23 cellular contexts compared by ENCODE assay signal in the genomic region with DNA sequence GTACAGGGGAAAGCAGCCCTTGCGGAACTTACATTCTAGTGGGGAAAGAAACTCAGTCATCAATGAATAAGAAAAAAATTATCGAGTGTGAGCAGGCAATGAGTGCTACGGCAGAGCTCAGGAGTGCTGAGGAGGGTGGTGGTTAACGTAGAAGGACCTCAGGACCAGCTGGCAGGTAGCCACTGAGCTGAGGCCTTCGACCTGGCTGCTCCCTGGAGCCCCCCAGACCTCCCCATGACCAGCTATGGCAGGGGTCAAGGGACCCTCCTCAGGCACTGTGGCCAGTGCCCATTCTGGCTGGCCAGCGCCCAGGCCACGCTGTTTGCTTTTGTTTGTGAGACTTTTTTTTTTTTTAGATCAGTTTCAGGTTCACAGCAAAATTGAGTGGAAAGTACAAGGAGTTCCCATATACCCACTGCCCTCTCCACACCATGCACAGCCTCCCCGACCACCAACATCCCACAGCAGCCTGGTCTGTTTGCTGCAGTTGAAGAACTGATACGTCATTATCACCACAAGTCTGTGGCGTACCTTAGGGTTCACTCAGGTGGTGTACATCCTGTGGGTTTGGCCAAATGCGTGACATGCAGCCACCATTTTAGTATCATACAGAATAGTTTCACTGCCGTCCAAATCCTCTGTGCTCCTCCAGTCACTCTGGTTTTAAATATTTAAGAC. TPM values are rescaled to one million over a fixed set of nuclear protein-coding genes. Genes with fewer than 3 reads are reported as not detected.
A peak's percentile ranks its signal among the peaks of the same experiment; 100 is the strongest.
DNase-seq lines count a peak whose midpoint lies in the region; ATAC-seq and TF ChIP-seq lines count a peak whose summit lies in the region.
"Had no signal": no experiment of that assay in that cellular context is flagged by ENCODE, and none has a peak within 500 bp of the region (broad histone marks: within the 10 kb centered on the region; RNA-seq: fewer than 3 reads in every experiment).

No MANE protein-coding gene starts in this region.

- POLR2A ChIA-PET in naive thymus-derived CD4-positive, alpha-beta T cell (lab: Charles Lee) = no interaction called here

- peak; percentile 41 for ATAC-seq in GM21515 (IDR thresholded peaks at IDR 0.05; ENCODE audit: unreplicated experiment)
- ATAC-seq in T-helper 17 cell = peak; percentile 39
- ATAC-seq in naive thymus-derived CD4-positive, alpha-beta T cell = peak; percentile 26
- ATAC-seq in foreskin keratinocyte = no peak
- ATAC-seq in GM18505 (IDR thresholded peaks at IDR 0.05; ENCODE audit: unreplicated experiment) = no peak
- ATAC-seq in GM18861 (IDR thresholded peaks at IDR 0.05; ENCODE audit: unreplicated experiment) = no peak
- ATAC-seq: left ventricle myocardium superior, upper lobe of right lung had no signal

- peaks cover 0 to 2% of the 10 kb centered on the region in 2 donors for H3K4me1 ChIP-seq in naive thymus-derived CD4-positive, alpha-beta T cell (ENCODE audit: control insufficient read depth in 2 of 2, insufficient read depth in 2 of 2, low read length in 2 of 2)
- no peaks in the 10 kb centered on the region for H3K4me1 ChIP-seq in foreskin keratinocyte
- H3K4me1 ChIP-seq in SJCRH30 = no peaks in the 10 kb centered on the region
- H3K4me1 ChIP-seq: upper lobe of right lung had no signal

- peaks cover 6% of the 10 kb centered on the region for H3K27me3 Mint-ChIP-seq in T-helper 17 cell
- H3K27me3 Mint-ChIP-seq in naive thymus-derived CD4-positive, alpha-beta T cell = no peaks in the 10 kb centered on the region

- peak overlapping the region; percentile 54 for H3K27ac Mint-ChIP-seq in T-helper 17 cell
- no peak overlapping the region for H3K27ac Mint-ChIP-seq in naive thymus-derived CD4-positive, alpha-beta T cell
- H3K27ac Mint-ChIP-seq: activated T-helper 2 cell treated with anti-CD3 and anti-CD28 coated beads, Interferon-gamma antibody, Interleukin-2, Interleukin-4, amounts not matched to agents 10 μg/mL and 5 μg/mL and 100 μg/mL, durations not matched to agents 14 hours and 24 hours and 36 hours had no signal

- CTCF ChIA-PET in naive thymus-derived CD4-positive, alpha-beta T cell (lab: Charles Lee) = interaction anchor here (0.6 to 0.9 kb wide), 5 partner anchors 11 to 950 kb away, joined by 3 to 5 read pairs (median 4); no protein-coding TSS in a partner anchor

- TF ChIP-seq POLR2A in GM18505 (IDR thresholded peaks at IDR 0.05; ENCODE audit: borderline replicate concordance, extremely low read depth, insufficient read depth, insufficient read length) = no peak

- H3K9me3 ChIP-seq in T-helper 17 cell (ENCODE audit: control insufficient read depth, low read length, poor library complexity, severe bottlenecking) (no peaks in the 10 kb centered on the region), SJCRH30 (replicated peaks) (no peaks in the 10 kb centered on the region)
- no peaks in the 10 kb centered on the region for H3K9me3 ChIP-seq in naive thymus-derived CD4-positive, alpha-beta T cell (ENCODE audit: control insufficient read depth in 2 of 3, low read length in 3 of 3)
- H3K9me3 ChIP-seq: BLaER1 treated with 17β-estradiol and CSF1 and Interleukin-3, amounts not matched to agents 10 nM and 100 nM; upper lobe of right lung had no signal

- no peak for TF ChIP-seq CTCF in GM13977 (IDR thresholded peaks at IDR 0.05; ENCODE audit: extremely low read depth, insufficient read depth, missing control alignments)
- no peak for TF ChIP-seq CTCF in foreskin keratinocyte (conservative IDR thresholded peaks at IDR 0.05)

- in situ Hi-C loops in GM13977 (cut with MboI; ENCODE audit: low pct_unique_long_range_greater_than_20kb, low sequenced_read_pairs, unreplicated experiment) = loop anchor here (10.0 kb wide), 1 partner anchor 148 kb away; no protein-coding TSS in a partner anchor

- H3K9me3 Mint-ChIP-seq in naive thymus-derived CD4-positive, alpha-beta T cell = peaks cover 0 to 2% (median 0%) of the 10 kb centered on the region in 11 donors
- H3K9me3 Mint-ChIP-seq: activated T-helper 2 cell treated with anti-CD3 and anti-CD28 coated beads, Interferon-gamma antibody, Interleukin-2, Interleukin-4, amounts not matched to agents 10 μg/mL and 5 μg/mL and 100 μg/mL, durations not matched to agents 14 hours and 24 hours and 36 hours; nephron had no signal

- no peaks in the 10 kb centered on the region for H3K27me3 ChIP-seq in naive thymus-derived CD4-positive, alpha-beta T cell (ENCODE audit: control insufficient read depth in 2 of 2, insufficient read depth in 2 of 2, low read length in 2 of 2)
- H3K27me3 ChIP-seq in foreskin keratinocyte (peaks cover 2% of the 10 kb centered on the region), SJCRH30 (peaks cover 12% of the 10 kb centered on the region)
- H3K27me3 ChIP-seq: BLaER1 treated with 17β-estradiol and CSF1 and Interleukin-3, amounts not matched to agents 10 nM and 100 nM; upper lobe of right lung had no signal

- H3K4me3 ChIP-seq in naive thymus-derived CD4-positive, alpha-beta T cell (ENCODE audit: low read length) = no peak overlapping the region
- no peak overlapping the region for H3K4me3 ChIP-seq in SJCRH30
- H3K4me3 ChIP-seq: BLaER1 treated with 17β-estradiol and CSF1 and Interleukin-3, amounts not matched to agents 10 nM and 100 nM; GM23248; PC-9; upper lobe of right lung had no signal

- DNase-seq in GM13977 (ENCODE audit: low spot score) (peak; percentile 48), T-helper 17 cell (no peak), foreskin keratinocyte (no peak), SJCRH30 (no peak)
- DNase-seq in naive thymus-derived CD4-positive, alpha-beta T cell = no peak
- DNase-seq: dermis blood vessel endothelial cell; DMS79 treated with DMSO at 0.1 percent for 48 hours; GM23248; left ventricle myocardium superior; NCI-H1417 treated with DMSO at 0.1 percent for 48 hours; stimulated activated CD8-positive, alpha-beta memory T cell treated with anti-CD3 and anti-CD28 coated beads, Interleukin-4, amount 100 ng/mL, for 48 hours; upper lobe of right lung had no signal

- intact Hi-C loops in naive thymus-derived CD4-positive, alpha-beta T cell (cut with micrococcal nuclease) = no loop called here

- no peaks in the 10 kb centered on the region for H3K36me3 ChIP-seq in naive thymus-derived CD4-positive, alpha-beta T cell (ENCODE audit: control insufficient read depth in 2 of 3, insufficient read depth in 3 of 3, low read length in 3 of 3)
- no peaks in the 10 kb centered on the region for H3K36me3 ChIP-seq in SJCRH30
- H3K36me3 ChIP-seq: BLaER1 treated with 17β-estradiol and CSF1 and Interleukin-3, amounts not matched to agents 10 nM and 100 nM; upper lobe of right lung had no signal

- peaks cover 11% of the 10 kb centered on the region for H3K4me1 Mint-ChIP-seq in T-helper 17 cell
- peaks cover 2 to 17% (median 8%) of the 10 kb centered on the region in 7 donors for H3K4me1 Mint-ChIP-seq in naive thymus-derived CD4-positive, alpha-beta T cell

- H3K27ac ChIP-seq in naive thymus-derived CD4-positive, alpha-beta T cell (ENCODE audit: low read depth, low read length) = no peak overlapping the region
- H3K27ac ChIP-seq in foreskin keratinocyte = no peak overlapping the region
- H3K27ac ChIP-seq in SJCRH30 = no peak overlapping the region
- H3K27ac ChIP-seq: BLaER1 treated with 17β-estradiol and CSF1 and Interleukin-3, amounts not matched to agents 10 nM and 100 nM; GM23248; KMS-11; PC-9; upper lobe of right lung had no signal

- no peaks in the 10 kb centered on the region for H3K36me3 Mint-ChIP-seq in T-helper 17 cell (ENCODE audit: low read depth)
- no peaks in the 10 kb centered on the region for H3K36me3 Mint-ChIP-seq in naive thymus-derived CD4-positive, alpha-beta T cell

- H3K4me3 Mint-ChIP-seq in T-helper 17 cell = no peak overlapping the region
- peak overlapping the region in 1 of 10 donors; percentile 16 for H3K4me3 Mint-ChIP-seq in naive thymus-derived CD4-positive, alpha-beta T cell
- H3K4me3 Mint-ChIP-seq: nephron had no signal

RNA-seq across cellular contexts. Expression of gene TTC22, which starts 11.8 kb away (rescaled TPM):
- 10 to 100 TPM; 10.4 to 11.2 TPM for total RNA-seq in T-helper 17 cell
- total RNA-seq in naive thymus-derived CD4-positive, alpha-beta T cell = 10 to 100 TPM in 2 of 5 experiments, 1 to 10 TPM in 3; 7.0 to 16.6 (median 9.8) TPM
- 1 to 10 TPM; 2.0 to 3.3 TPM for polyA plus RNA-seq in naive thymus-derived CD4-positive, alpha-beta T cell
- 4.6 and 5.9 TPM in 2 replicates for total RNA-seq in foreskin keratinocyte
- 3.2 and 4.3 TPM in 2 replicates for polyA plus RNA-seq in foreskin keratinocyte
- total RNA-seq in SJCRH30 (2014; rRNA removed; shearing (Covaris generic)) = not detected in 2 replicates
- total RNA-seq: astrocyte, fibroblast of lung, GM23248, NCI-H460 had no signal
- polyA plus RNA-seq: fibroblast of lung, GM23248 had no signal

RNA-seq across cellular contexts. Expression of gene PARS2, which starts 48.6 kb away (rescaled TPM):
- total RNA-seq in T-helper 17 cell (under 1 TPM; 0.37 to 0.80 TPM), foreskin keratinocyte (5.9 and 6.2 TPM in 2 replicates)
- total RNA-seq in naive thymus-derived CD4-positive, alpha-beta T cell = 1 to 10 TPM in 4 of 5 experiments, under 1 TPM in 1; 0.66 to 7.6 (median 4.7) TPM
- 1 to 10 TPM; 2.1 to 5.3 TPM for polyA plus RNA-seq in naive thymus-derived CD4-positive, alpha-beta T cell
- 4.0 and 4.4 TPM in 2 replicates for polyA plus RNA-seq in foreskin keratinocyte
- total RNA-seq in SJCRH30 (2014; rRNA removed; shearing (Covaris generic)) = 9.8 and 11.8 TPM in 2 replicates

Comparison
In these comparisons a context has a peak if more than half of its experiments do, and no peak if none do; other contexts are left out.
1. ATAC-seq: peak in GM21515 (single experiment), T-helper 17 cell (single experiment) and naive thymus-derived CD4-positive, alpha-beta T cell (single experiment); none in foreskin keratinocyte (single experiment), GM18505 (single experiment) and GM18861 (single experiment).